Comparison of ENCODE assay signal across 8 cellular contexts in genomic region chr5:31531543-31531887, GRCh38. TPM values are rescaled to one million over a fixed set of nuclear protein-coding genes. Genes with fewer than 3 reads are reported as not detected.
DNase-seq lines count a peak whose midpoint lies in the region; ATAC-seq lines count a peak whose summit lies in the region.

No MANE protein-coding gene starts in this region.

- no peaks in the 10 kb centered on the region for H3K27me3 Mint-ChIP-seq in IgD-negative memory B cell
- H3K27me3 Mint-ChIP-seq in natural killer cell treated with Interleukin-12 subunit alpha and Interleukin-12 subunit beta and Interleukin-15 and Interleukin-18, amount 100 ng/mL, for 72 hours: no peaks in the 10 kb centered on the region

- H3K27ac Mint-ChIP-seq in IgD-negative memory B cell: peak overlapping the region; percentile 91 to 96 (median 91)
- peak overlapping the region; percentile 87 to 98 for H3K27ac Mint-ChIP-seq in natural killer cell treated with Interleukin-12 subunit alpha and Interleukin-12 subunit beta and Interleukin-15 and Interleukin-18, amount 100 ng/mL, for 72 hours

- H3K27me3 ChIP-seq in esophagus (ENCODE audit: control insufficient read depth in 1 of 2, insufficient read depth in 2 of 2, low read length in 2 of 2) (no peaks in the 10 kb centered on the region), aorta (ENCODE audit: control insufficient read depth in 1 of 2, insufficient read depth in 2 of 2, low read length in 1 of 2) (no peaks in the 10 kb centered on the region)

- H3K27ac ChIP-seq in esophagus (ENCODE audit: low read depth in 2 of 2, low read length in 1 of 2) (peak overlapping the region; percentile 76 to 78), aorta (ENCODE audit: low read depth in 1 of 2, low read length in 2 of 2) (peak overlapping the region in 1 of 2 donors; percentile 28)

- H3K4me1 Mint-ChIP-seq in IgD-negative memory B cell: peaks cover 28 to 32% (median 32%) of the 10 kb centered on the region in 3 donors
- H3K4me1 Mint-ChIP-seq in natural killer cell treated with Interleukin-12 subunit alpha and Interleukin-12 subunit beta and Interleukin-15 and Interleukin-18, amount 100 ng/mL, for 72 hours (ENCODE audit: low read depth in 2 of 2): peaks cover 36 to 47% of the 10 kb centered on the region in 2 donors

- H3K9me3 Mint-ChIP-seq in IgD-negative memory B cell: no peaks in the 10 kb centered on the region
- no peaks in the 10 kb centered on the region for H3K9me3 Mint-ChIP-seq in natural killer cell treated with Interleukin-12 subunit alpha and Interleukin-12 subunit beta and Interleukin-15 and Interleukin-18, amount 100 ng/mL, for 72 hours

- 0% methylated on average over 13 of the region's 13 CpGs for WGBS in esophagus, 2 donors
- 0 to 1% methylated on average over 13 of the region's 13 CpGs for WGBS in aorta, 2 donors

- H3K36me3 ChIP-seq in esophagus (ENCODE audit: control insufficient read depth in 2 of 2, insufficient read depth in 2 of 2, low read length in 1 of 2): peaks cover 5 to 21% of the 10 kb centered on the region in 2 donors
- H3K36me3 ChIP-seq in aorta (ENCODE audit: control insufficient read depth in 1 of 2, insufficient read depth in 2 of 2, low read length in 1 of 2): peaks cover 2 to 5% of the 10 kb centered on the region in 2 donors

- peaks cover 3 to 4% of the 10 kb centered on the region in 2 donors for H3K4me1 ChIP-seq in esophagus (ENCODE audit: control insufficient read depth in 2 of 2, insufficient read depth in 2 of 2, low read length in 1 of 2)
- peaks cover 0 to 5% of the 10 kb centered on the region in 2 donors for H3K4me1 ChIP-seq in aorta (ENCODE audit: control insufficient read depth in 1 of 2, insufficient read depth in 2 of 2, low read length in 2 of 2)

- ATAC-seq in GM21737 (IDR thresholded peaks at IDR 0.05; ENCODE audit: unreplicated experiment) (peak; percentile 29), aorta (ENCODE audit: low FRiP score) (peak; percentile 57)
- ATAC-seq in natural killer cell treated with Interleukin-12 subunit alpha and Interleukin-12 subunit beta and Interleukin-15 and Interleukin-18, amount 100 ng/mL, for 72 hours: peak; percentile 45 to 48

- peaks cover 10% of the 10 kb centered on the region for H3K36me3 Mint-ChIP-seq in IgD-negative memory B cell
- peaks cover 19% of the 10 kb centered on the region for H3K36me3 Mint-ChIP-seq in natural killer cell treated with Interleukin-12 subunit alpha and Interleukin-12 subunit beta and Interleukin-15 and Interleukin-18, amount 100 ng/mL, for 72 hours

- H3K4me3 Mint-ChIP-seq in IgD-negative memory B cell: peak overlapping the region; percentile 98 to 100 (median 99)
- peak overlapping the region; percentile 95 for H3K4me3 Mint-ChIP-seq in natural killer cell treated with Interleukin-12 subunit alpha and Interleukin-12 subunit beta and Interleukin-15 and Interleukin-18, amount 100 ng/mL, for 72 hours

- DNase-seq in NCI-H1092 treated with DMSO at 0.1 percent for 48 hours (lab: John Stamatoyannopoulos, UW): peak; percentile 24
- DNase-seq in NCI-H1092 (lab: John Stamatoyannopoulos, UW): no peak
- peak; percentile 35 for DNase-seq in activated CD4-positive, CD25-positive, alpha-beta regulatory T cell treated with anti-CD3 and anti-CD28 coated beads, Interleukin-2, amount 50 U/mL, for 72 hours
- no peak for DNase-seq in natural killer cell treated with Interleukin-12 subunit alpha and Interleukin-12 subunit beta and Interleukin-15 and Interleukin-18, amount 100 ng/mL, for 72 hours (ENCODE audit: low spot score)
- peak; percentile 53 to 78 for DNase-seq in aorta

- H3K9me3 ChIP-seq in esophagus (ENCODE audit: control insufficient read depth in 2 of 2, insufficient read depth in 1 of 2, low read depth in 1 of 2, low read length in 1 of 2) (no peaks in the 10 kb centered on the region), aorta (ENCODE audit: control insufficient read depth, low read length) (no peaks in the 10 kb centered on the region)

- peak overlapping the region; percentile 76 to 91 for H3K4me3 ChIP-seq in esophagus (ENCODE audit: low read depth in 1 of 2, low read length in 2 of 2)
- H3K4me3 ChIP-seq in aorta (ENCODE audit: low read length in 2 of 2): peak overlapping the region; percentile 86 to 92

- intact Hi-C loops in aorta (cut with DNase I): no loop called here

RNA-seq across cellular contexts. Expression of gene DROSHA, which starts 0.4 kb away (rescaled TPM):
- polyA plus RNA-seq in IgD-negative memory B cell (14.7 TPM), esophagus (10 to 100 TPM; 21.8 to 34.6 TPM), aorta (10 to 100 TPM; 14.4 to 53.0 TPM)
- 100 to 1,000 TPM in 1 of 2 donors, 10 to 100 TPM in 1; 71.5 to 105 TPM for total RNA-seq in natural killer cell treated with Interleukin-12 subunit alpha and Interleukin-12 subunit beta and Interleukin-15 and Interleukin-18, amount 100 ng/mL, for 72 hours
- total RNA-seq in aorta: 10 to 100 TPM; 42.9 to 68.2 TPM

RNA-seq across cellular contexts. Expression of gene C5orf22, which starts 0.6 kb away (rescaled TPM):
- polyA plus RNA-seq in IgD-negative memory B cell: 16.7 TPM
- 1 to 10 TPM; 5.9 to 7.3 TPM for polyA plus RNA-seq in esophagus
- total RNA-seq in natural killer cell treated with Interleukin-12 subunit alpha and Interleukin-12 subunit beta and Interleukin-15 and Interleukin-18, amount 100 ng/mL, for 72 hours: 10 to 100 TPM; 25.5 to 29.5 TPM
- total RNA-seq in aorta: 10 to 100 TPM; 14.4 to 18.6 TPM
- polyA plus RNA-seq in aorta: 1 to 10 TPM; 7.5 to 8.5 TPM

Comparison
In these comparisons a context has a peak if more than half of its experiments do, and no peak if none do; other contexts are left out.
1. DNase-seq: peak in NCI-H1092 treated with DMSO at 0.1 percent for 48 hours (single experiment), activated CD4-positive, CD25-positive, alpha-beta regulatory T cell treated with anti-CD3 and anti-CD28 coated beads, Interleukin-2, amount 50 U/mL, for 72 hours (single experiment) and aorta (2 of 2); none in NCI-H1092 (single experiment) and natural killer cell treated with Interleukin-12 subunit alpha and Interleukin-12 subunit beta and Interleukin-15 and Interleukin-18, amount 100 ng/mL, for 72 hours (single experiment).
2. Peak in every context shown above with its lines, with median percentiles within 50 percentile points of each other: ATAC-seq.